8 cellular contexts compared by ENCODE assay signal in genomic region chr7:27095897-27096755, GRCh38. TPM values are rescaled to one million over a fixed set of nuclear protein-coding genes. Genes with fewer than 3 reads are reported as not detected.
DNase-seq lines count a peak whose midpoint lies in the region; ATAC-seq and TF ChIP-seq lines count a peak whose summit lies in the region.

Gene HOXA1, minus strand, starts transcription at chr7:27096000. Its CDS starts 88 bp downstream, at chr7:27095912.

- ATAC-seq in CD4-positive, alpha-beta T cell (ENCODE audit: poor library complexity) = peak; percentile 85
- ATAC-seq in GM19395 (IDR thresholded peaks at IDR 0.05; ENCODE audit: unreplicated experiment) = peak; percentile 90
- peak; percentile 88 for ATAC-seq in HG03460 (IDR thresholded peaks at IDR 0.05; ENCODE audit: unreplicated experiment)
- peak; percentile 93 for ATAC-seq in stimulated activated effector memory CD8-positive, alpha-beta T cell treated with anti-CD3 and anti-CD28 coated beads, Interleukin-12 subunit alpha, Interleukin-12 subunit beta, amount 100 ng/mL, for 72 hours

- TF ChIP-seq CTCF in CD4-positive, alpha-beta T cell (IDR thresholded peaks at IDR 0.05) = no peak

- peaks cover 0 to 3% of the 10 kb centered on the region in 2 donors for H3K36me3 ChIP-seq in muscle layer of duodenum (ENCODE audit: control insufficient read depth in 1 of 2, insufficient read depth in 2 of 2, low read length in 2 of 2)

- H3K9me3 ChIP-seq in CD4-positive, alpha-beta T cell (ENCODE audit: control insufficient read depth, low read length) = no peaks in the 10 kb centered on the region
- H3K9me3 ChIP-seq in muscle layer of duodenum (ENCODE audit: control insufficient read depth in 1 of 2, low read length in 2 of 2) = no peaks in the 10 kb centered on the region

- H3K9me3 Mint-ChIP-seq in CD4-positive, alpha-beta T cell = no peaks in the 10 kb centered on the region
- H3K9me3 Mint-ChIP-seq in stimulated activated effector memory CD8-positive, alpha-beta T cell treated with anti-CD3 and anti-CD28 coated beads, Interleukin-12 subunit alpha, Interleukin-12 subunit beta, amount 100 ng/mL, for 72 hours = no peaks in the 10 kb centered on the region

- H3K4me1 Mint-ChIP-seq in CD4-positive, alpha-beta T cell (ENCODE audit: low read depth) = peaks cover 22% of the 10 kb centered on the region
- peaks cover 46% of the 10 kb centered on the region for H3K4me1 Mint-ChIP-seq in stimulated activated effector memory CD8-positive, alpha-beta T cell treated with anti-CD3 and anti-CD28 coated beads, Interleukin-12 subunit alpha, Interleukin-12 subunit beta, amount 100 ng/mL, for 72 hours

- H3K4me3 ChIP-seq in muscle layer of duodenum (ENCODE audit: low read depth in 1 of 2, low read length in 2 of 2) = peak within 1 kb of the TSS; percentile 78 to 90

- H3K27me3 ChIP-seq in CD4-positive, alpha-beta T cell (ENCODE audit: control insufficient read depth, insufficient read depth, low read length) = peaks cover 79% of the 10 kb centered on the region
- peaks cover 4% of the 10 kb centered on the region for H3K27me3 ChIP-seq in muscle layer of duodenum (ENCODE audit: low read depth, low read length)

- intact Hi-C loops in CD4-positive, alpha-beta T cell (cut with DNase I, micrococcal nuclease) = loop anchor here in 1 of 2 experiments (10.0 kb wide), 2 partner anchors 231 to 1241 kb away; partner anchors contain the start of gene SKAP2

- CTCF ChIA-PET in CD4-positive, alpha-beta T cell (lab: Charles Lee) = no interaction called here

- H3K27me3 Mint-ChIP-seq in CD4-positive, alpha-beta T cell = peaks cover 91% of the 10 kb centered on the region

- peak; percentile 24 to 65 (median 54) for DNase-seq in CD4-positive, alpha-beta T cell
- DNase-seq in NCI-H748 (lab: John Stamatoyannopoulos, UW; ENCODE audit: unreplicated experiment) (peak; percentile 95), epidermal melanocyte (ENCODE audit: insufficient read length, low spot score) (peak; percentile 99)
- DNase-seq in activated CD8-positive, alpha-beta memory T cell treated with anti-CD3 and anti-CD28 coated beads for 1 hour (ENCODE audit: extremely low read depth in 1 of 2, low read depth in 1 of 2) = peak; percentile 44 to 54
- peak; percentile 56 to 80 for DNase-seq in stimulated activated effector memory CD8-positive, alpha-beta T cell treated with anti-CD3 and anti-CD28 coated beads, Interleukin-12 subunit alpha, Interleukin-12 subunit beta, amount 100 ng/mL, for 72 hours (ENCODE audit: low spot score in 2 of 2)

- no peaks in the 10 kb centered on the region for H3K36me3 Mint-ChIP-seq in CD4-positive, alpha-beta T cell (ENCODE audit: low read depth)
- H3K36me3 Mint-ChIP-seq in stimulated activated effector memory CD8-positive, alpha-beta T cell treated with anti-CD3 and anti-CD28 coated beads, Interleukin-12 subunit alpha, Interleukin-12 subunit beta, amount 100 ng/mL, for 72 hours = peaks cover 14% of the 10 kb centered on the region

- no peak within 1 kb of the TSS for H3K27ac Mint-ChIP-seq in CD4-positive, alpha-beta T cell
- peak within 1 kb of the TSS; percentile 70 for H3K27ac Mint-ChIP-seq in stimulated activated effector memory CD8-positive, alpha-beta T cell treated with anti-CD3 and anti-CD28 coated beads, Interleukin-12 subunit alpha, Interleukin-12 subunit beta, amount 100 ng/mL, for 72 hours

- peak within 1 kb of the TSS; percentile 90 for H3K4me3 Mint-ChIP-seq in CD4-positive, alpha-beta T cell
- peak within 1 kb of the TSS; percentile 78 for H3K4me3 Mint-ChIP-seq in stimulated activated effector memory CD8-positive, alpha-beta T cell treated with anti-CD3 and anti-CD28 coated beads, Interleukin-12 subunit alpha, Interleukin-12 subunit beta, amount 100 ng/mL, for 72 hours

- H3K27ac ChIP-seq in CD4-positive, alpha-beta T cell (ENCODE audit: low read depth, low read length) = peak within 1 kb of the TSS; percentile 17
- peak within 1 kb of the TSS; percentile 95 for H3K27ac ChIP-seq in muscle layer of duodenum (ENCODE audit: low read length)

- peaks cover 0 to 7% of the 10 kb centered on the region in 2 donors for H3K4me1 ChIP-seq in muscle layer of duodenum (ENCODE audit: control insufficient read depth in 1 of 2, insufficient read depth in 2 of 2, low read length in 2 of 2)

- POLR2A ChIA-PET in CD4-positive, alpha-beta T cell (lab: Charles Lee) = interaction anchor here (0.5 to 1.2 kb wide), 4 partner anchors 12 to 237 kb away, joined by 3 read pairs; no protein-coding TSS in a partner anchor

RNA-seq across cellular contexts. Expression of gene HOXA1, which starts in this region (rescaled TPM):
- under 1 TPM; 0.14 to 0.22 TPM for total RNA-seq in CD4-positive, alpha-beta T cell

Comparison
In these comparisons a context has a peak if more than half of its experiments do, and no peak if none do; other contexts are left out.
1. Peak in every context shown above with its lines: DNase-seq, ATAC-seq, H3K4me3 ChIP-seq and H3K27ac ChIP-seq.
2. Peak in DNase-seq, ATAC-seq and H3K27ac ChIP-seq in CD4-positive, alpha-beta T cell; RNA of the gene not detected or under 1 TPM.
3. DNase-seq: peak in every context shown above with its lines; median percentile 99 in epidermal melanocyte; 95 in NCI-H748; 68 in stimulated activated effector memory CD8-positive, alpha-beta T cell treated with anti-CD3 and anti-CD28 coated beads, Interleukin-12 subunit alpha, Interleukin-12 subunit beta, amount 100 ng/mL, for 72 hours; 54 in CD4-positive, alpha-beta T cell; 49 in activated CD8-positive, alpha-beta memory T cell treated with anti-CD3 and anti-CD28 coated beads for 1 hour.